Comparison of ENCODE assay signal across 8 cellular contexts in genomic region chr2:37982147-37982582, GRCh38. TPM values are rescaled to one million over a fixed set of nuclear protein-coding genes. Genes with fewer than 3 reads are reported as not detected.
DNase-seq lines count a peak whose midpoint lies in the region; TF ChIP-seq lines count a peak whose summit lies in the region.

No MANE protein-coding gene starts in this region.

- POLR2A ChIA-PET in CD8-positive, alpha-beta memory T cell (lab: Charles Lee): no interaction called here
- POLR2A ChIA-PET in PC-9 (lab: Charles Lee; ENCODE audit: unreplicated experiment): no interaction called here

- no peaks in the 10 kb centered on the region for H3K9me3 ChIP-seq in CD8-positive, alpha-beta memory T cell (ENCODE audit: low read length)
- H3K9me3 ChIP-seq in PC-9 (ENCODE audit: insufficient read depth, low read depth): no peaks in the 10 kb centered on the region
- H3K9me3 ChIP-seq in parathyroid adenoma (ENCODE audit: control insufficient read depth, low read length): no peaks in the 10 kb centered on the region

- peaks cover 0 to 4% of the 10 kb centered on the region in 2 donors for H3K27me3 Mint-ChIP-seq in CD8-positive, alpha-beta memory T cell
- H3K27me3 Mint-ChIP-seq in type B pancreatic cell: no peaks in the 10 kb centered on the region

- no peaks in the 10 kb centered on the region for H3K36me3 ChIP-seq in CD8-positive, alpha-beta memory T cell (ENCODE audit: insufficient read depth, low read length)
- no peaks in the 10 kb centered on the region for H3K36me3 ChIP-seq in PC-9 (ENCODE audit: low read depth)
- no peaks in the 10 kb centered on the region for H3K36me3 ChIP-seq in parathyroid adenoma (ENCODE audit: control insufficient read depth, insufficient read depth, low read length)

- no peak overlapping the region for H3K4me3 ChIP-seq in CD8-positive, alpha-beta memory T cell (ENCODE audit: low read length)
- no peak overlapping the region for H3K4me3 ChIP-seq in PC-9
- H3K4me3 ChIP-seq in parathyroid adenoma (ENCODE audit: low read depth, low read length): no peak overlapping the region

- intact Hi-C loops in PC-9 (cut with micrococcal nuclease; ENCODE audit: unreplicated experiment): loop anchor here (5.0 kb wide), 1 partner anchor 760 kb away; no protein-coding TSS in a partner anchor

- H3K4me2 ChIP-seq in PC-9: 0 out of 2 replicates have a peak overlapping the region, but pooled peaks have one; percentile 22
- H3K4me2 ChIP-seq in parathyroid adenoma (ENCODE audit: low read length): no peak overlapping the region

- H4K20me1 ChIP-seq in PC-9 (ENCODE audit: insufficient read depth): no peaks in the 10 kb centered on the region

- H3K4me1 Mint-ChIP-seq in CD8-positive, alpha-beta memory T cell: peaks cover 0 to 5% (median 0%) of the 10 kb centered on the region in 3 donors
- peaks cover 6% of the 10 kb centered on the region for H3K4me1 Mint-ChIP-seq in type B pancreatic cell (ENCODE audit: unreplicated experiment)

- H3K9ac ChIP-seq in parathyroid adenoma: no peak overlapping the region

- H2AFZ ChIP-seq in PC-9 (no peak overlapping the region), parathyroid adenoma (peak overlapping the region; percentile 43)

- no peak overlapping the region for H3K27ac ChIP-seq in CD8-positive, alpha-beta memory T cell (ENCODE audit: low read depth, low read length)
- H3K27ac ChIP-seq in PC-9 (no peak overlapping the region), parathyroid adenoma (no peak overlapping the region)

- peak; percentile 24 to 59 (median 39) for DNase-seq in CD8-positive, alpha-beta memory T cell
- DNase-seq in HK-2 (ENCODE audit: unreplicated experiment) (peak; percentile 71), PC-9 (peak; percentile 48 to 61), glomerular endothelial cell (ENCODE audit: extremely low read depth, low read depth, low spot score) (peak; percentile 34), type B pancreatic cell (ENCODE audit: extremely low spot score, unreplicated experiment) (no peak), epidermal melanocyte (ENCODE audit: insufficient read length, low spot score) (no peak)
- DNase-seq in activated effector memory CD4-positive, alpha-beta T cell treated with Interleukin-2 at 50 U/mL for 16 hours: peak; percentile 27

- no peak overlapping the region for H3K4me3 Mint-ChIP-seq in CD8-positive, alpha-beta memory T cell
- peak overlapping the region; percentile 20 for H3K4me3 Mint-ChIP-seq in type B pancreatic cell

- no peak overlapping the region for H3K27ac Mint-ChIP-seq in CD8-positive, alpha-beta memory T cell
- no peak overlapping the region for H3K27ac Mint-ChIP-seq in type B pancreatic cell

- no peaks in the 10 kb centered on the region for H3K4me1 ChIP-seq in CD8-positive, alpha-beta memory T cell (ENCODE audit: insufficient read depth, low read length)
- H3K4me1 ChIP-seq in PC-9 (replicated peaks; ENCODE audit: insufficient read depth): peaks cover 12% of the 10 kb centered on the region
- H3K4me1 ChIP-seq in parathyroid adenoma: no peaks in the 10 kb centered on the region

- H3K27me3 ChIP-seq in CD8-positive, alpha-beta memory T cell (ENCODE audit: insufficient read depth, low read length, poor library complexity, severe bottlenecking): no peaks in the 10 kb centered on the region
- H3K27me3 ChIP-seq in PC-9 (ENCODE audit: insufficient read depth, low read depth): no peaks in the 10 kb centered on the region
- H3K27me3 ChIP-seq in parathyroid adenoma (ENCODE audit: control insufficient read depth, insufficient read depth, low read length): no peaks in the 10 kb centered on the region

- TF ChIP-seq CTCF in PC-9 (conservative IDR thresholded peaks at IDR 0.05): peak; percentile 96
- TF ChIP-seq CTCF in parathyroid adenoma (IDR thresholded peaks at IDR 0.05): peak; percentile 87
- TF ChIP-seq CTCF in type B pancreatic cell (conservative IDR thresholded peaks at IDR 0.05): peak; percentile 96

- BruUV-seq in PC-9 (replicated peaks; lab: Mats Ljungman, UMichigan): no TSS peak

- no peaks in the 10 kb centered on the region for H3K9me2 ChIP-seq in PC-9 (ENCODE audit: insufficient read depth)

- CTCF ChIA-PET in CD8-positive, alpha-beta memory T cell (lab: Charles Lee): interaction anchor here (0.6 to 1.0 kb wide), 5 partner anchors 10 to 546 kb away, joined by 3 read pairs; no protein-coding TSS in a partner anchor
- CTCF ChIA-PET in PC-9 (lab: Charles Lee): interaction anchor here (0.6 to 0.7 kb wide), 3 partner anchors 8 to 752 kb away, joined by 3 to 4 read pairs (median 4); partner anchors contain the start of gene CYP1B1

- peaks cover 0 to 2% (median 0%) of the 10 kb centered on the region in 5 donors for H3K9me3 Mint-ChIP-seq in CD8-positive, alpha-beta memory T cell
- H3K9me3 Mint-ChIP-seq in type B pancreatic cell: peaks cover 3% of the 10 kb centered on the region

- H3K36me3 Mint-ChIP-seq in CD8-positive, alpha-beta memory T cell: peaks cover 0 to 3% (median 0%) of the 10 kb centered on the region in 3 donors
- peaks cover 3% of the 10 kb centered on the region for H3K36me3 Mint-ChIP-seq in type B pancreatic cell

- H3K79me2 ChIP-seq in PC-9 (ENCODE audit: low read depth): no peaks in the 10 kb centered on the region
- H3K79me2 ChIP-seq in parathyroid adenoma: no peaks in the 10 kb centered on the region

- no peaks in the 10 kb centered on the region for H3F3A ChIP-seq in PC-9 (ENCODE audit: insufficient read depth, low read depth)

RNA-seq across cellular contexts. Expression of gene RMDN2, which starts 57.1 kb away (rescaled TPM):
- 1 to 10 TPM; 4.1 to 4.2 TPM for total RNA-seq in CD8-positive, alpha-beta memory T cell
- polyA plus RNA-seq in CD8-positive, alpha-beta memory T cell: 6.3 TPM
- 4.0 and 5.3 TPM in 2 replicates for total RNA-seq in PC-9 (2021)
- total RNA-seq in glomerular endothelial cell: 2.3 and 8.3 TPM in 2 replicates
- total RNA-seq in type B pancreatic cell (ENCODE audit: low replicate concordance): 5.4 and 7.0 TPM in 2 replicates

Comparison
In these comparisons a context has a peak if more than half of its experiments do, and no peak if none do; other contexts are left out.
1. DNase-seq: peak in CD8-positive, alpha-beta memory T cell (5 of 5), HK-2 (single experiment), PC-9 (2 of 2), activated effector memory CD4-positive, alpha-beta T cell treated with Interleukin-2 at 50 U/mL for 16 hours (single experiment) and glomerular endothelial cell (single experiment); none in type B pancreatic cell (single experiment) and epidermal melanocyte (single experiment).
2. Peak in every context shown above with its lines, with median percentiles within 50 percentile points of each other: CTCF ChIP-seq.